In genomic region chr7:35802102-35802466, GRCh38 we compare ENCODE assay signal across 1 cellular context.
TF ChIP-seq lines count a peak whose summit lies in the region.

No MANE protein-coding gene starts in this region.

TF ChIP-seq in H1, 55 proteins besides CTCF, POLR2A, EP300 and RAD21 (continued from another document):
- TF ChIP-seq CHD7 (IDR thresholded peaks at IDR 0.05; ENCODE audit: insufficient replicate concordance, low read length) (no peak), POU5F1 (IDR thresholded peaks at IDR 0.05; ENCODE audit: low read depth, low read length) (no peak)
- TF ChIP-seq, protein P1, sequence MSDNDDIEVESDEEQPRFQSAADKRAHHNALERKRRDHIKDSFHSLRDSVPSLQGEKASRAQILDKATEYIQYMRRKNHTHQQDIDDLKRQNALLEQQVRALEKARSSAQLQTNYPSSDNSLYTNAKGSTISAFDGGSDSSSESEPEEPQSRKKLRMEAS (IDR thresholded peaks at IDR 0.05), result no peak
TF ChIP-seq in H1: peak in this region for 1.
